Comparison of ENCODE assay signal across 15 cellular contexts in genomic region chr7:108623220-108623619, GRCh38. TPM values are rescaled to one million over a fixed set of nuclear protein-coding genes. Genes with fewer than 3 reads are reported as not detected.
A peak's percentile ranks its signal among the peaks of the same experiment; 100 is the strongest.
DNase-seq lines count a peak whose midpoint lies in the region; ATAC-seq and TF ChIP-seq lines count a peak whose summit lies in the region.
"Had no signal": no experiment of that assay in that cellular context is flagged by ENCODE, and none has a peak within 500 bp of the region (broad histone marks: within the 10 kb centered on the region; RNA-seq: fewer than 3 reads in every experiment).

No MANE protein-coding gene starts in this region.

- no peaks in the 10 kb centered on the region for H3K9me3 Mint-ChIP-seq in naive thymus-derived CD8-positive, alpha-beta T cell
- H3K9me3 Mint-ChIP-seq: activated T-helper 2 cell treated with anti-CD3 and anti-CD28 coated beads, Interferon-gamma antibody, Interleukin-2, Interleukin-4, amounts not matched to agents 10 μg/mL and 5 μg/mL and 100 μg/mL, durations not matched to agents 14 hours and 24 hours and 36 hours; dendritic cell treated with granulocyte-macrophage colony-stimulating factor and Interleukin-4, amounts not matched to agents 40 ng/mL and 50 ng/mL, for 4 days had no signal

- no peaks in the 10 kb centered on the region for H3K36me3 Mint-ChIP-seq in naive thymus-derived CD8-positive, alpha-beta T cell

- DNase-seq in GM12865 (ENCODE audit: low read depth): peak; percentile 18
- no peak for DNase-seq in foreskin fibroblast
- no peak for DNase-seq in naive thymus-derived CD8-positive, alpha-beta T cell
- no peak for DNase-seq in activated naive CD4-positive, alpha-beta T cell treated with Interleukin-2 at 50 U/mL for 16 hours
- DNase-seq in HuH-7 (ENCODE audit: low spot score): no peak
- DNase-seq: activated CD4-positive, alpha-beta T cell treated with anti-CD3 and anti-CD28 coated beads for 48 hours; NCI-H187 treated with DMSO at 0.1 percent for 48 hours had no signal

- H3K27ac Mint-ChIP-seq in naive thymus-derived CD8-positive, alpha-beta T cell: no peak overlapping the region
- H3K27ac Mint-ChIP-seq: activated T-helper 2 cell treated with anti-CD3 and anti-CD28 coated beads, Interferon-gamma antibody, Interleukin-2, Interleukin-4, amounts not matched to agents 10 μg/mL and 5 μg/mL and 100 μg/mL, durations not matched to agents 14 hours and 24 hours and 36 hours; dendritic cell treated with granulocyte-macrophage colony-stimulating factor and Interleukin-4, amounts not matched to agents 40 ng/mL and 50 ng/mL, for 4 days had no signal

- H3K4me1 Mint-ChIP-seq in naive thymus-derived CD8-positive, alpha-beta T cell: no peaks in the 10 kb centered on the region

- H3K4me3 Mint-ChIP-seq in naive thymus-derived CD8-positive, alpha-beta T cell: no peak overlapping the region
- H3K4me3 Mint-ChIP-seq: dendritic cell treated with granulocyte-macrophage colony-stimulating factor and Interleukin-4, amounts not matched to agents 40 ng/mL and 50 ng/mL, for 4 days had no signal

- POLR2A ChIA-PET in naive thymus-derived CD8-positive, alpha-beta T cell (lab: Charles Lee): no interaction called here

- TF ChIP-seq CTCF in GM12865 (IDR thresholded peaks at IDR 0.05; ENCODE audit: insufficient read depth, low read depth, low read length, missing control alignments) (no peak), foreskin fibroblast (IDR thresholded peaks at IDR 0.05; ENCODE audit: low read depth, low read length) (no peak)

- H3K4me3 ChIP-seq in GM12865 (ENCODE audit: low read depth, low read length) (no peak overlapping the region), foreskin fibroblast (ENCODE audit: low read depth in 1 of 2, low read length in 2 of 2) (no peak overlapping the region)
- H3K4me3 ChIP-seq: A549, esophagus muscularis mucosa, suprapubic skin had no signal

- peaks cover 11 to 29% (median 22%) of the 10 kb centered on the region in 5 donors for H3K27me3 Mint-ChIP-seq in naive thymus-derived CD8-positive, alpha-beta T cell
- H3K27me3 Mint-ChIP-seq: dendritic cell treated with granulocyte-macrophage colony-stimulating factor and Interleukin-4, amounts not matched to agents 40 ng/mL and 50 ng/mL, for 4 days had no signal

- ATAC-seq in GM19328 (IDR thresholded peaks at IDR 0.05; ENCODE audit: unreplicated experiment) (peak; percentile 61), HG02642 (IDR thresholded peaks at IDR 0.05; ENCODE audit: poor library complexity, unreplicated experiment) (peak; percentile 79), HG03354 (IDR thresholded peaks at IDR 0.05; ENCODE audit: poor library complexity, severe bottlenecking, unreplicated experiment) (peak; percentile 69)
- ATAC-seq in naive thymus-derived CD8-positive, alpha-beta T cell: no peak
- ATAC-seq: A549 had no signal

RNA-seq across cellular contexts. Expression of gene DNAJB9, which starts 53.5 kb away (rescaled TPM):
- 10 to 100 TPM; 19.0 to 19.9 TPM for total RNA-seq in naive thymus-derived CD8-positive, alpha-beta T cell
- polyA plus RNA-seq in naive thymus-derived CD8-positive, alpha-beta T cell: 10 to 100 TPM; 21.3 to 47.1 (median 29.2) TPM

RNA-seq across cellular contexts. Expression of gene THAP5, which starts 53.7 kb away (rescaled TPM):
- total RNA-seq in naive thymus-derived CD8-positive, alpha-beta T cell: 10 to 100 TPM; 51.8 to 52.9 TPM
- 10 to 100 TPM; 13.3 to 27.9 (median 15.0) TPM for polyA plus RNA-seq in naive thymus-derived CD8-positive, alpha-beta T cell

Comparison
In these comparisons a context has a peak if more than half of its experiments do, and no peak if none do; other contexts are left out.
1. ATAC-seq: peak in GM19328 (single experiment), HG02642 (single experiment) and HG03354 (single experiment); none in naive thymus-derived CD8-positive, alpha-beta T cell (0 of 2).